Comparison of ENCODE assay signal across 1 cellular context in genomic region chr11:12235549-12235944, GRCh38.
TF ChIP-seq lines count a peak whose summit lies in the region.

No MANE protein-coding gene starts in this region.

TF ChIP-seq in WTC11, 78 proteins besides CTCF, POLR2A, EP300 and RAD21 (continued from another document):
- no peak for TF ChIP-seq ZNF317 (CRISPR knock-in tag; IDR thresholded peaks at IDR 0.05; ENCODE audit: borderline replicate concordance, low read depth)
